In genomic region chr13:109497917-109498316, GRCh38 we compare ENCODE assay signal across 28 cellular contexts.
"Had no signal": no experiment of that assay in that cellular context is flagged by ENCODE, and none has a peak within 500 bp of the region (broad histone marks: within the 10 kb centered on the region; RNA-seq: fewer than 3 reads in every experiment).

No MANE protein-coding gene starts in this region.

- H3K36me3 ChIP-seq: adrenal gland, colonic mucosa, esophagus squamous epithelium, gastroesophageal sphincter, heart right ventricle had no signal

- H3K27me3 ChIP-seq: adrenal gland, body of pancreas, colonic mucosa, esophagus squamous epithelium, gastroesophageal sphincter had no signal

- H3K27ac ChIP-seq: adrenal gland, body of pancreas, colonic mucosa, epithelial cell of prostate, esophagus squamous epithelium, gastroesophageal sphincter, heart right ventricle had no signal

- H3K9me3 ChIP-seq: adrenal gland, body of pancreas, colonic mucosa, esophagus squamous epithelium, gastroesophageal sphincter had no signal

- DNase-seq: activated CD4-positive, alpha-beta memory T cell treated with anti-CD3 and anti-CD28 coated beads for 36 hours; activated CD4-positive, alpha-beta T cell treated with anti-CD3 and anti-CD28 coated beads for 36 hours; activated CD4-positive, CD25-positive, alpha-beta regulatory T cell; activated CD4-positive, CD25-positive, alpha-beta regulatory T cell treated with anti-CD3 and anti-CD28 coated beads, Interleukin-2, amount 50 U/mL, for 72 hours; activated CD8-positive, alpha-beta memory T cell treated with anti-CD3 and anti-CD28 coated beads, Interleukin-2, amount 10 ng/mL, durations not matched to agents 7 days and 5 days; activated CD8-positive, alpha-beta memory T cell treated with anti-CD3 and anti-CD28 coated beads, Interleukin-2, amount 50 U/mL, for 4 hours; activated CD8-positive, alpha-beta T cell treated with anti-CD3 and anti-CD28 coated beads, Interleukin-2, amount 10 ng/mL, durations not matched to agents 7 days and 5 days; activated gamma-delta T cell; activated naive CD4-positive, alpha-beta T cell treated with Interleukin-2 at 50 U/mL for 16 hours; activated naive CD8-positive, alpha-beta T cell treated with anti-CD3 and anti-CD28 coated beads for 36 hours; activated naive CD8-positive, alpha-beta T cell treated with anti-CD3 and anti-CD28 coated beads, Interleukin-2, amount 50 U/mL, for 24 hours; activated T-cell treated with anti-CD3 and anti-CD28 coated beads, Interleukin-2, amount 50 U/mL, for 24 hours; activated T-cell treated with anti-CD3 and anti-CD28 coated beads, Interleukin-2, amount 50 U/mL, for 72 hours; adrenal gland; amygdala; body of pancreas; caudate nucleus; cerebellar nuclear complex; colonic mucosa; effector CD8-positive, alpha-beta T cell; esophagus squamous epithelium; foreskin melanocyte; heart right ventricle; T-helper 1 cell; T-helper 17 cell; T1000 had no signal

- H3K4me3 ChIP-seq: adrenal gland, body of pancreas, colonic mucosa, esophagus squamous epithelium, gastroesophageal sphincter, heart right ventricle had no signal

- H3K4me1 ChIP-seq: body of pancreas, colonic mucosa, esophagus squamous epithelium, heart right ventricle had no signal
